12 cellular contexts compared by ENCODE assay signal in the genomic region with DNA sequence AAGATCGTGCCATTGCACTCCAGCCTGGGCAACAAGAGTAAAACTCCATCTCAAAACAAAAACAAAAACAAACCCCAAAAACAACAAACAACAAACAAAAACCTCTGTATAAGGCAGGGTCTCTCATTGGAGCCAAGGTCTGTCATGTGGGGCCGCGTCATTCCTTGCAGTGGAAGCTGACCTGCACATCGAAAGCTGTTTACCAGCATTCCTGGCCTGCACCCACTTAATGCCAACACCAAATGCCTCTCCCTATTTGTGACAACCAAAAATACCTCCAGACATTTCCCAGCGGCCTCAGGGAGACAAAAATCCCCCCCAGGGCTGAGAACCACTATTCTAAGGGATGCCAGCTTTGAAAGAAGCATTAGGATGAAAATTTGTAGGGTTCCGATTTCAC. TPM values are rescaled to one million over a fixed set of nuclear protein-coding genes. Genes with fewer than 3 reads are reported as not detected.
DNase-seq lines count a peak whose midpoint lies in the region; ATAC-seq and TF ChIP-seq lines count a peak whose summit lies in the region.
"Had no signal": no experiment of that assay in that cellular context is flagged by ENCODE, and none has a peak within 500 bp of the region (broad histone marks: within the 10 kb centered on the region; RNA-seq: fewer than 3 reads in every experiment).

No MANE protein-coding gene starts in this region.

- peaks cover 12% of the 10 kb centered on the region for H3K36me3 ChIP-seq in left ventricle myocardium inferior
- no peaks in the 10 kb centered on the region for H3K36me3 ChIP-seq in lower lobe of right lung
- H3K36me3 ChIP-seq in esophagus squamous epithelium = no peaks in the 10 kb centered on the region

- H3K4me3 ChIP-seq in left ventricle myocardium inferior (peak overlapping the region; percentile 67), lower lobe of right lung (peak overlapping the region; percentile 54), esophagus squamous epithelium (no peak overlapping the region)

- 68 to 90% methylated on average over 4 to 6 of the region's 6 CpGs for WGBS in esophagus squamous epithelium, 2 donors

- TF ChIP-seq CTCF in left ventricle myocardium inferior (IDR thresholded peaks at IDR 0.05; ENCODE audit: borderline replicate concordance) (no peak), lower lobe of right lung (IDR thresholded peaks at IDR 0.05) (no peak), esophagus squamous epithelium (IDR thresholded peaks at IDR 0.05) (no peak)

- H3K27me3 ChIP-seq in left ventricle myocardium inferior (ENCODE audit: low read depth) = peaks cover 75% of the 10 kb centered on the region
- H3K27me3 ChIP-seq in lower lobe of right lung (ENCODE audit: low read depth) = peaks cover 7% of the 10 kb centered on the region
- peaks cover 7 to 88% (median 9%) of the 10 kb centered on the region in 4 donors for H3K27me3 ChIP-seq in esophagus squamous epithelium

- H3K9me3 ChIP-seq in left ventricle myocardium inferior (replicated peaks) (peaks cover 26% of the 10 kb centered on the region), lower lobe of right lung (peaks cover 9% of the 10 kb centered on the region), esophagus squamous epithelium (peaks cover 0 to 20% (median 0%) of the 10 kb centered on the region in 3 donors)

- TF ChIP-seq POLR2A in esophagus squamous epithelium (IDR thresholded peaks at IDR 0.05) = no peak

- ATAC-seq in Right ventricle myocardium superior (ENCODE audit: poor library complexity) (no peak), lower lobe of right lung (peak; percentile 35 to 62), HG03521 (IDR thresholded peaks at IDR 0.05; ENCODE audit: unreplicated experiment) (no peak)

- DNase-seq in left ventricle myocardium inferior (no peak), Right ventricle myocardium superior (no peak), lower lobe of right lung (peak; percentile 65), esophagus squamous epithelium (lab: John Stamatoyannopoulos, UW) (no peak)
- no peak for DNase-seq in activated CD8-positive, alpha-beta memory T cell treated with anti-CD3 and anti-CD28 coated beads, Interleukin-2, amount 50 U/mL, for 48 hours
- DNase-seq: ACHN; activated CD4-positive, alpha-beta T cell treated with anti-CD3 and anti-CD28 coated beads, Interleukin-2, amount 50 U/mL, for 1 hour; GDM1; NCI-H187; NCI-H526 treated with DMSO at 0.1 percent for 48 hours had no signal

- H3K27ac ChIP-seq in left ventricle myocardium inferior (replicated peaks) (peak overlapping the region; percentile 72), lower lobe of right lung (peak overlapping the region; percentile 59), esophagus squamous epithelium (no peak overlapping the region)

- intact Hi-C loops in left ventricle myocardium inferior (cut with micrococcal nuclease) (no loop called here), Right ventricle myocardium superior (cut with DNase I) (no loop called here), lower lobe of right lung (cut with DNase I) (no loop called here), esophagus squamous epithelium (cut with DNase I) (no loop called here)

- H3K4me1 ChIP-seq in left ventricle myocardium inferior (peaks cover 20% of the 10 kb centered on the region), lower lobe of right lung (peaks cover 34% of the 10 kb centered on the region), esophagus squamous epithelium (peaks cover 0 to 20% (median 0%) of the 10 kb centered on the region in 3 donors)

RNA-seq across cellular contexts. Expression of gene CPAMD8, which starts 1.2 kb away (rescaled TPM):
- total RNA-seq in left ventricle myocardium inferior = 13.7 TPM
- total RNA-seq in Right ventricle myocardium superior = 14.1 TPM
- total RNA-seq in lower lobe of right lung = 54.3 TPM
- total RNA-seq in esophagus squamous epithelium = 1 to 10 TPM in 3 of 4 donors, under 1 TPM in 1; 0.72 to 8.2 (median 4.0) TPM
- total RNA-seq: M059J had no signal

RNA-seq across cellular contexts. Expression of gene HAUS8, which starts 49.9 kb away (rescaled TPM):
- 3.5 TPM for total RNA-seq in left ventricle myocardium inferior
- total RNA-seq in Right ventricle myocardium superior = 4.5 TPM
- total RNA-seq in lower lobe of right lung = 9.1 TPM
- 1 to 10 TPM; 3.0 to 5.8 (median 3.2) TPM for total RNA-seq in esophagus squamous epithelium

RNA-seq across cellular contexts. Expression of gene MYO9B, which starts 50.2 kb away (rescaled TPM):
- 30.7 TPM for total RNA-seq in left ventricle myocardium inferior
- total RNA-seq in Right ventricle myocardium superior = 32.4 TPM
- total RNA-seq in lower lobe of right lung = 205 TPM
- 10 to 100 TPM; 25.5 to 60.5 (median 39.5) TPM for total RNA-seq in esophagus squamous epithelium

Comparison
In these comparisons a context has a peak if more than half of its experiments do, and no peak if none do; other contexts are left out.
1. H3K27ac ChIP-seq: peak in left ventricle myocardium inferior (single experiment) and lower lobe of right lung (single experiment); none in esophagus squamous epithelium (0 of 4).
2. H3K4me3 ChIP-seq: peak in left ventricle myocardium inferior (single experiment) and lower lobe of right lung (single experiment); none in esophagus squamous epithelium (0 of 4).
3. ATAC-seq: peak in lower lobe of right lung (2 of 2); none in Right ventricle myocardium superior (single experiment) and HG03521 (single experiment).